25 cellular contexts compared by ENCODE assay signal in genomic region chr9:117103711-117104110, GRCh38.
"Had no signal": no experiment of that assay in that cellular context is flagged by ENCODE, and none has a peak within 500 bp of the region (broad histone marks: within the 10 kb centered on the region; RNA-seq: fewer than 3 reads in every experiment).

No MANE protein-coding gene starts in this region.

- H3K4me3 ChIP-seq: colonic mucosa, esophagus squamous epithelium, mucosa of descending colon, stomach, thyroid gland, upper lobe of left lung had no signal

- ATAC-seq: activated CD4-positive, alpha-beta T cell treated with anti-CD3 and anti-CD28 coated beads for 36 hours; activated CD8-positive, alpha-beta memory T cell treated with anti-CD3 and anti-CD28 coated beads, Interleukin-2, amount 10 ng/mL, durations not matched to agents 7 days and 5 days; activated CD8-positive, alpha-beta T cell treated with anti-CD3 and anti-CD28 coated beads, Interleukin-2, amount 10 ng/mL, durations not matched to agents 7 days and 5 days; activated naive CD4-positive, alpha-beta T cell treated with anti-CD3 and anti-CD28 coated beads, Interleukin-2, amount 50 U/mL, for 72 hours; left ventricle myocardium superior; mucosa of descending colon; natural killer cell treated with Interleukin-12 subunit alpha and Interleukin-12 subunit beta and Interleukin-15 and Interleukin-18, amount 100 ng/mL, for 72 hours; stimulated activated naive B cell treated with anti-CD40 and anti-IgM and Interleukin-4, amounts not matched to agents 10 μg/mL and 1 μg/mL and 100 μg/mL, for 72 hours had no signal

- H3K4me1 ChIP-seq: colonic mucosa, esophagus squamous epithelium, stomach, thyroid gland, upper lobe of left lung had no signal

- H3K27me3 ChIP-seq: colonic mucosa, esophagus squamous epithelium, stomach, thyroid gland, upper lobe of left lung had no signal

- H3K27ac ChIP-seq: colonic mucosa, epithelial cell of prostate, esophagus squamous epithelium, stomach, thyroid gland, upper lobe of left lung had no signal

- H3K36me3 ChIP-seq: colonic mucosa, esophagus squamous epithelium, stomach, thyroid gland, upper lobe of left lung had no signal

- H3K9me3 ChIP-seq: colonic mucosa, esophagus squamous epithelium, mucosa of descending colon, stomach, thyroid gland, upper lobe of left lung had no signal

- DNase-seq: activated CD4-positive, alpha-beta T cell treated with anti-CD3 and anti-CD28 coated beads for 36 hours; activated CD4-positive, CD25-positive, alpha-beta regulatory T cell; activated CD8-positive, alpha-beta memory T cell treated with anti-CD3 and anti-CD28 coated beads, Interleukin-2, amount 10 ng/mL, durations not matched to agents 7 days and 5 days; activated CD8-positive, alpha-beta T cell treated with anti-CD3 and anti-CD28 coated beads, Interleukin-2, amount 10 ng/mL, durations not matched to agents 7 days and 5 days; activated naive CD4-positive, alpha-beta T cell; activated T-cell treated with anti-CD3 and anti-CD28 coated beads, Interleukin-2, amount 50 U/mL, for 48 hours; colonic mucosa; effector CD8-positive, alpha-beta T cell; esophagus squamous epithelium; left ventricle myocardium superior; mucosa of descending colon; right cardiac atrium; stimulated activated CD4-positive, alpha-beta T cell treated with anti-CD3 and anti-CD28 coated beads, Interleukin-15, amount 100 ng/mL, for 24 hours; stimulated activated CD4-positive, alpha-beta T cell treated with anti-CD3 and anti-CD28 coated beads, Interleukin-2, amount 100 ng/mL, for 24 hours; stimulated activated naive B cell treated with anti-CD40 and anti-IgM and Interleukin-4, amounts not matched to agents 10 μg/mL and 1 μg/mL and 100 μg/mL, for 72 hours; stomach; thyroid gland; upper lobe of left lung had no signal

- FAIRE-seq: bronchial epithelial cell, endometrium, frontal cortex, islet of Langerhans had no signal
